In the genomic region with DNA sequence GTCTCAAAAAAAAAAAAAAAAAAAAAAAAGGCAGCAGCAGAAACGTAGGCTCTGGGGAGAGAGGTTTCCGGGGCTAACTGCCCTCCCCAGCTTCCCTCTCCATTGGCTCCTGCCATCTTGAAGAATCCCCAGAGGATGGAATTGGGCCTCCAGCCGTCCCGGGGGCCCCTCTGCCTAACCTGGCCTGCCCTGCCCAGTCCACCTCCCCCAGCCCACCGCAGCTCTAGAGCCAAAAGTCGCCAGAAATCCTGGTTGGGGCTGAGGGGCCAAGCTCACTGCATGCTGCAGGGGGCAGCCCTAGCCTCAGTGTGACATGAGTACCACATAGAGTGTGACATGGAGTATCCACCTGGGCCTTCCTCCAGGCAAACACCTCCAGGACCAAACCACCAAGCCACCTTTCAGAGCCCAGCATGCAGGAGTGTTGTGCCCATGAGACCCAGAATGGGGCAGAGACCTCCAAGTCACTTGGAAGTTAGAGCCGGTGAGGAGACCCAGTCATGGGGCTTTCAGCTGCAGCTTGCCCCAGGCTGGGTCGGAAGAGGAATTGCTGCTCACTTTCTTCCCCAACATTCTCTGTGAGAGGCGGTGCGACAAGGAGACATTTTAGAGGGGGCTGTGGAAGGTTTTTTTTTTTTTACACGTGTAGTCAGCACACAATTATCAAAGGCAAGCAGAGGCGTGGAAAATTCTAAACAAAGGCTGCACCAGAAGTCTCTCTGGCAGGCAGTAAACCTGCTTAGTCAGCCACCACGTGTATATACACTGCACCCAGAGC, we compare ENCODE assay signal across 20 cellular contexts. TPM values are rescaled to one million over a fixed set of nuclear protein-coding genes. Genes with fewer than 3 reads are reported as not detected.
DNase-seq lines count a peak whose midpoint lies in the region; ATAC-seq and TF ChIP-seq lines count a peak whose summit lies in the region.
"Had no signal": no experiment of that assay in that cellular context is flagged by ENCODE, and none has a peak within 500 bp of the region (broad histone marks: within the 10 kb centered on the region; RNA-seq: fewer than 3 reads in every experiment).

No MANE protein-coding gene starts in this region.

- peak; percentile 40 for DNase-seq in Ammon's horn (ENCODE audit: low spot score)
- no peak for DNase-seq in CD8-positive, alpha-beta T cell
- DNase-seq in inferior parietal cortex (ENCODE audit: extremely low spot score) = peak; percentile 43
- DNase-seq in T-helper 2 cell = no peak
- DNase-seq in posterior vena cava (ENCODE audit: low spot score) = no peak
- DNase-seq: aorta; Calu3; mucosa of descending colon; NCI-H1417 treated with DMSO at 0.1 percent for 48 hours; NCI-H69; retina; stimulated activated CD4-positive, alpha-beta T cell treated with anti-CD3 and anti-CD28 coated beads, Interleukin-12 subunit alpha, Interleukin-12 subunit beta, amount 100 ng/mL, for 4 hours; thyroid gland had no signal

- H3K36me3 Mint-ChIP-seq in CD8-positive, alpha-beta T cell = peaks cover 90% of the 10 kb centered on the region
- H3K36me3 Mint-ChIP-seq in activated T-helper 17 cell treated with anti-CD3 and anti-CD28 coated beads, Interleukin-2, amount 50 U/mL, for 72 hours (ENCODE audit: low read depth) = peaks cover 100% of the 10 kb centered on the region

- intact Hi-C loops in CD8-positive, alpha-beta T cell (cut with DNase I, micrococcal nuclease) = loop anchor here in 1 of 2 experiments (2.0 kb wide), 1 partner anchor 42 kb away; no protein-coding TSS in a partner anchor
- intact Hi-C loops in posterior vena cava (cut with DNase I) = no loop called here

- H3K27me3 Mint-ChIP-seq in CD8-positive, alpha-beta T cell (ENCODE audit: low read depth) = no peaks in the 10 kb centered on the region
- no peaks in the 10 kb centered on the region for H3K27me3 Mint-ChIP-seq in activated T-helper 17 cell treated with anti-CD3 and anti-CD28 coated beads, Interleukin-2, amount 50 U/mL, for 72 hours

- peak overlapping the region; percentile 49 for H3K27ac Mint-ChIP-seq in CD8-positive, alpha-beta T cell
- peak overlapping the region; percentile 76 for H3K27ac Mint-ChIP-seq in activated T-helper 17 cell treated with anti-CD3 and anti-CD28 coated beads, Interleukin-2, amount 50 U/mL, for 72 hours
- H3K27ac Mint-ChIP-seq: activated T-helper 2 cell treated with anti-CD3 and anti-CD28 coated beads, Interferon-gamma antibody, Interleukin-2, Interleukin-4, amounts not matched to agents 10 μg/mL and 5 μg/mL and 100 μg/mL, durations not matched to agents 14 hours and 24 hours and 36 hours; T-helper 1 cell treated with Interleukin-12 subunit alpha and Interleukin-12 subunit beta and Interleukin-4 antibody, amounts not matched to agents 30 μg/mL and 1 μg/mL, for 36 hours had no signal

- no peaks in the 10 kb centered on the region for H3K9me3 Mint-ChIP-seq in CD8-positive, alpha-beta T cell
- no peaks in the 10 kb centered on the region for H3K9me3 Mint-ChIP-seq in activated T-helper 17 cell treated with anti-CD3 and anti-CD28 coated beads, Interleukin-2, amount 50 U/mL, for 72 hours
- H3K9me3 Mint-ChIP-seq: activated T-helper 2 cell treated with anti-CD3 and anti-CD28 coated beads, Interferon-gamma antibody, Interleukin-2, Interleukin-4, amounts not matched to agents 10 μg/mL and 5 μg/mL and 100 μg/mL, durations not matched to agents 14 hours and 24 hours and 36 hours; T-helper 1 cell treated with Interleukin-12 subunit alpha and Interleukin-12 subunit beta and Interleukin-4 antibody, amounts not matched to agents 30 μg/mL and 1 μg/mL, for 36 hours had no signal

- H3K9me3 ChIP-seq in CD8-positive, alpha-beta T cell (ENCODE audit: low read length) = no peaks in the 10 kb centered on the region
- H3K9me3 ChIP-seq: HAP-1, mucosa of descending colon, thyroid gland had no signal

- H3K36me3 ChIP-seq in CD8-positive, alpha-beta T cell (ENCODE audit: insufficient read depth, low read length) = peaks cover 47% of the 10 kb centered on the region

- CTCF ChIA-PET in CD8-positive, alpha-beta T cell (lab: Charles Lee) = interaction anchor here (6.0 kb wide), 1 partner anchor 42 kb away, joined by 25 read pairs; no protein-coding TSS in a partner anchor

- no peak for TF ChIP-seq CTCF in CD8-positive, alpha-beta T cell (IDR thresholded peaks at IDR 0.05)

- H3K4me3 Mint-ChIP-seq in CD8-positive, alpha-beta T cell = no peak overlapping the region
- H3K4me3 Mint-ChIP-seq in activated T-helper 17 cell treated with anti-CD3 and anti-CD28 coated beads, Interleukin-2, amount 50 U/mL, for 72 hours = no peak overlapping the region
- H3K4me3 Mint-ChIP-seq: T-helper 1 cell treated with Interleukin-12 subunit alpha and Interleukin-12 subunit beta and Interleukin-4 antibody, amounts not matched to agents 30 μg/mL and 1 μg/mL, for 36 hours had no signal

- H3K4me3 ChIP-seq in CD8-positive, alpha-beta T cell (ENCODE audit: low read depth, low read length) = no peak overlapping the region
- H3K4me3 ChIP-seq: HAP-1, mucosa of descending colon, thyroid gland had no signal

- H3K4me1 Mint-ChIP-seq in CD8-positive, alpha-beta T cell (ENCODE audit: low read depth) = no peaks in the 10 kb centered on the region
- no peaks in the 10 kb centered on the region for H3K4me1 Mint-ChIP-seq in activated T-helper 17 cell treated with anti-CD3 and anti-CD28 coated beads, Interleukin-2, amount 50 U/mL, for 72 hours

- no peaks in the 10 kb centered on the region for H3K27me3 ChIP-seq in CD8-positive, alpha-beta T cell (ENCODE audit: insufficient read depth, low read length)
- H3K27me3 ChIP-seq: thyroid gland had no signal

- no peak overlapping the region for H3K27ac ChIP-seq in CD8-positive, alpha-beta T cell (ENCODE audit: low read depth, low read length)
- H3K27ac ChIP-seq: thyroid gland had no signal

- ATAC-seq in CD8-positive, alpha-beta T cell = no peak
- ATAC-seq in activated T-helper 17 cell treated with anti-CD3 and anti-CD28 coated beads, Interleukin-2, amount 50 U/mL, for 72 hours (replicated peaks) = no peak
- no peak for ATAC-seq in GM18907 (IDR thresholded peaks at IDR 0.05; ENCODE audit: unreplicated experiment)
- ATAC-seq: mucosa of descending colon had no signal

- POLR2A ChIA-PET in CD8-positive, alpha-beta T cell (lab: Charles Lee) = interaction anchor here (0.6 kb wide), 1 partner anchor 38 kb away, joined by 3 read pairs; no protein-coding TSS in a partner anchor

- H3K4me1 ChIP-seq in CD8-positive, alpha-beta T cell (ENCODE audit: insufficient read depth, low read length) = no peaks in the 10 kb centered on the region
- H3K4me1 ChIP-seq: HAP-1, thyroid gland had no signal

RNA-seq across cellular contexts. Expression of a gene that starts 17.6 kb away (rescaled TPM):
- 100 to 1,000 TPM; 401 to 411 TPM for total RNA-seq in CD8-positive, alpha-beta T cell
- total RNA-seq in activated T-helper 17 cell treated with anti-CD3 and anti-CD28 coated beads, Interleukin-2, amount 50 U/mL, for 72 hours = 100 to 1,000 TPM; 265 to 629 TPM
- 100 to 1,000 TPM; 279 to 566 TPM for total RNA-seq in posterior vena cava
- total RNA-seq: chondrocyte, MCF 10A had no signal

RNA-seq across cellular contexts. Expression of a gene that starts 37.6 kb away (rescaled TPM):
- total RNA-seq in CD8-positive, alpha-beta T cell = 10 to 100 TPM; 36.5 to 38.7 TPM
- 100 to 1,000 TPM in 1 of 2 donors, 10 to 100 TPM in 1; 55.3 to 117 TPM for total RNA-seq in activated T-helper 17 cell treated with anti-CD3 and anti-CD28 coated beads, Interleukin-2, amount 50 U/mL, for 72 hours
- total RNA-seq in posterior vena cava = 10 to 100 TPM; 19.2 to 24.4 TPM

RNA-seq across cellular contexts. Expression of a gene that starts 54.4 kb away (rescaled TPM):
- 1,000 to 10,000 TPM; 5,604 to 5,613 TPM for total RNA-seq in CD8-positive, alpha-beta T cell
- total RNA-seq in activated T-helper 17 cell treated with anti-CD3 and anti-CD28 coated beads, Interleukin-2, amount 50 U/mL, for 72 hours = 1,000 to 10,000 TPM; 2,772 to 2,939 TPM
- total RNA-seq in posterior vena cava = 1,000 to 10,000 TPM; 1,337 to 1,411 TPM

Comparison
In these comparisons a context has a peak if more than half of its experiments do, and no peak if none do; other contexts are left out.
1. DNase-seq: peak in Ammon's horn (single experiment) and inferior parietal cortex (single experiment); none in CD8-positive, alpha-beta T cell (0 of 7), T-helper 2 cell (0 of 5) and posterior vena cava (single experiment).